ENCODE assay signal across 1 cellular context in genomic region chr9:137454506-137455360, GRCh38.
TF ChIP-seq lines count a peak whose summit lies in the region.

No MANE protein-coding gene starts in this region.

TF ChIP-seq in K562, 482 proteins besides CTCF, POLR2A, EP300 and RAD21 (continued from another document):
- TF ChIP-seq, protein P1, sequence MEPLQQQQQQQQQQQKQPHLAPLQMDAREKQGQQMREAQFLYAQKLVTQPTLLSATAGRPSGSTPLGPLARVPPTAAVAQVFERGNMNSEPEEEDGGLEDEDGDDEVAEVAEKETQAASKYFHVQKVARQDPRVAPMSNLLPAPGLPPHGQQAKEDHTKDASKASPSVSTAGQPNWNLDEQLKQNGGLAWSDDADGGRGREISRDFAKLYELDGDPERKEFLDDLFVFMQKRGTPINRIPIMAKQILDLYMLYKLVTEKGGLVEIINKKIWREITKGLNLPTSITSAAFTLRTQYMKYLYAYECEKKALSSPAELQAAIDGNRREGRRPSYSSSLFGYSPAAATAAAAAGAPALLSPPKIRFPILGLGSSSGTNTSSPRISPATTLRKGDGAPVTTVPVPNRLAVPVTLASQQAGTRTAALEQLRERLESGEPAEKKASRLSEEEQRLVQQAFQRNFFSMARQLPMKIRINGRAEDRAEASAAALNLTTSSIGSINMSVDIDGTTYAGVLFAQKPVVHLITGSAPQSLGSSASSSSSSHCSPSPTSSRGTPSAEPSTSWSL (CRISPR knock-in tag; IDR thresholded peaks at IDR 0.05; ENCODE audit: borderline replicate concordance): no peak
- TF ChIP-seq PURB (CRISPR knock-in tag; IDR thresholded peaks at IDR 0.05; ENCODE audit: low read depth): no peak
- 0 out of 2 replicates have a peak, but pooled peaks have one; percentile 33 for TF ChIP-seq HNRNPL (IDR thresholded peaks at IDR 0.05; ENCODE audit: low read depth, low read length)
- peak; percentile 52 for TF ChIP-seq BHLHE40 (IDR thresholded peaks at IDR 0.05; ENCODE audit: low read length)
- no peak for TF ChIP-seq CEBPG (CRISPR knock-in tag; IDR thresholded peaks at IDR 0.05)
- TF ChIP-seq CEBPG (tag; conservative IDR thresholded peaks at IDR 0.05 in 1 of 2, IDR thresholded peaks at IDR 0.05 in 1 of 2): no peak
- TF ChIP-seq ZNF589 (CRISPR knock-in tag; IDR thresholded peaks at IDR 0.05; ENCODE audit: low read depth): no peak
- no peak for TF ChIP-seq NFE2 (IDR thresholded peaks at IDR 0.05; ENCODE audit: low read depth)
- TF ChIP-seq RBFOX2 (IDR thresholded peaks at IDR 0.05; ENCODE audit: low read depth, low read length): peak; percentile 48
- 0 out of 2 replicates have a peak, but pooled peaks have one; percentile 33 for TF ChIP-seq MYC (IDR thresholded peaks at IDR 0.05; ENCODE audit: low read depth, low read length)
- TF ChIP-seq MYC (CRISPR knock-in tag; IDR thresholded peaks at IDR 0.05; ENCODE audit: borderline replicate concordance, low read depth): no peak
- peak; percentile 39; the same call in 1 of the 2 replicates for TF ChIP-seq ZNF143 (CRISPR knock-in tag; IDR thresholded peaks at IDR 0.05)
- TF ChIP-seq KAT7 (CRISPR knock-in tag; IDR thresholded peaks at IDR 0.05; ENCODE audit: borderline replicate concordance): 0 out of 2 replicates have a peak, but pooled peaks have one; percentile 57
- TF ChIP-seq PBX2 (CRISPR knock-in tag; IDR thresholded peaks at IDR 0.05; ENCODE audit: low read depth): no peak
- no peak for TF ChIP-seq PBX2 (tag; conservative IDR thresholded peaks at IDR 0.05; ENCODE audit: low read depth)
- TF ChIP-seq, protein P2, sequence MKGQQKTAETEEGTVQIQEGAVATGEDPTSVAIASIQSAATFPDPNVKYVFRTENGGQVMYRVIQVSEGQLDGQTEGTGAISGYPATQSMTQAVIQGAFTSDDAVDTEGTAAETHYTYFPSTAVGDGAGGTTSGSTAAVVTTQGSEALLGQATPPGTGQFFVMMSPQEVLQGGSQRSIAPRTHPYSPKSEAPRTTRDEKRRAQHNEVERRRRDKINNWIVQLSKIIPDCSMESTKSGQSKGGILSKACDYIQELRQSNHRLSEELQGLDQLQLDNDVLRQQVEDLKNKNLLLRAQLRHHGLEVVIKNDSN (CRISPR knock-in tag; IDR thresholded peaks at IDR 0.05): peak; percentile 65; the same call in 1 of the 2 replicates
- TF ChIP-seq FIP1L1 (IDR thresholded peaks at IDR 0.05; ENCODE audit: low read depth, low read length, poor library complexity, severe bottlenecking): peak; percentile 59
- TF ChIP-seq MAX (CRISPR knock-in tag; IDR thresholded peaks at IDR 0.05): peak; percentile 73
- TF ChIP-seq, protein P3, sequence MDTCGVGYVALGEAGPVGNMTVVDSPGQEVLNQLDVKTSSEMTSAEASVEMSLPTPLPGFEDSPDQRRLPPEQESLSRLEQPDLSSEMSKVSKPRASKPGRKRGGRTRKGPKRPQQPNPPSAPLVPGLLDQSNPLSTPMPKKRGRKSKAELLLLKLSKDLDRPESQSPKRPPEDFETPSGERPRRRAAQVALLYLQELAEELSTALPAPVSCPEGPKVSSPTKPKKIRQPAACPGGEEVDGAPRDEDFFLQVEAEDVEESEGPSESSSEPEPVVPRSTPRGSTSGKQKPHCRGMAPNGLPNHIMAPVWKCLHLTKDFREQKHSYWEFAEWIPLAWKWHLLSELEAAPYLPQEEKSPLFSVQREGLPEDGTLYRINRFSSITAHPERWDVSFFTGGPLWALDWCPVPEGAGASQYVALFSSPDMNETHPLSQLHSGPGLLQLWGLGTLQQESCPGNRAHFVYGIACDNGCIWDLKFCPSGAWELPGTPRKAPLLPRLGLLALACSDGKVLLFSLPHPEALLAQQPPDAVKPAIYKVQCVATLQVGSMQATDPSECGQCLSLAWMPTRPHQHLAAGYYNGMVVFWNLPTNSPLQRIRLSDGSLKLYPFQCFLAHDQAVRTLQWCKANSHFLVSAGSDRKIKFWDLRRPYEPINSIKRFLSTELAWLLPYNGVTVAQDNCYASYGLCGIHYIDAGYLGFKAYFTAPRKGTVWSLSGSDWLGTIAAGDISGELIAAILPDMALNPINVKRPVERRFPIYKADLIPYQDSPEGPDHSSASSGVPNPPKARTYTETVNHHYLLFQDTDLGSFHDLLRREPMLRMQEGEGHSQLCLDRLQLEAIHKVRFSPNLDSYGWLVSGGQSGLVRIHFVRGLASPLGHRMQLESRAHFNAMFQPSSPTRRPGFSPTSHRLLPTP (IDR thresholded peaks at IDR 0.05; ENCODE audit: borderline replicate concordance, extremely low read depth, insufficient read length): no peak
